In the genomic region with DNA sequence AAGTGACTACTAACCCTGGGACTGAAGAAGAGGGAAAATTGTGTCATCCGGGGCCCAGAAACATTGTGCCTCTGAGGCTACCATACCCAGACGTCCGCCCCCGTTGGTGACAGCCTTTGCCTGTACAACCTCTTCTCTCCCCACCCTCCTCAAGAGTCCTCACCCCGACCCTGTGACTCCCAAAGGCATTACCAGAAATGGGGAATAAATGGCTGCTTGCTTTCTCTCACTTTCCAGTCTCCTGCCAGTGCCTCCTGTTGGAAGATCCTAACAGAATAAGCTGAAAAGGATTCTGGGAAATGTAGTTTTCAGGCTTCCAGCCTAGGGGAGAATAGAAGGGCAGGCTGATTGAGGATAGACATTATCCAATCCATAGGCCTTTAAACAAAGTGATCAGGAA, we compare ENCODE assay signal across 1 cellular context.
TF ChIP-seq lines count a peak whose summit lies in the region.

No MANE protein-coding gene starts in this region.

TF ChIP-seq in K562, 482 proteins besides CTCF, POLR2A, EP300 and RAD21 (continued from another document):
- TF ChIP-seq, protein P1, sequence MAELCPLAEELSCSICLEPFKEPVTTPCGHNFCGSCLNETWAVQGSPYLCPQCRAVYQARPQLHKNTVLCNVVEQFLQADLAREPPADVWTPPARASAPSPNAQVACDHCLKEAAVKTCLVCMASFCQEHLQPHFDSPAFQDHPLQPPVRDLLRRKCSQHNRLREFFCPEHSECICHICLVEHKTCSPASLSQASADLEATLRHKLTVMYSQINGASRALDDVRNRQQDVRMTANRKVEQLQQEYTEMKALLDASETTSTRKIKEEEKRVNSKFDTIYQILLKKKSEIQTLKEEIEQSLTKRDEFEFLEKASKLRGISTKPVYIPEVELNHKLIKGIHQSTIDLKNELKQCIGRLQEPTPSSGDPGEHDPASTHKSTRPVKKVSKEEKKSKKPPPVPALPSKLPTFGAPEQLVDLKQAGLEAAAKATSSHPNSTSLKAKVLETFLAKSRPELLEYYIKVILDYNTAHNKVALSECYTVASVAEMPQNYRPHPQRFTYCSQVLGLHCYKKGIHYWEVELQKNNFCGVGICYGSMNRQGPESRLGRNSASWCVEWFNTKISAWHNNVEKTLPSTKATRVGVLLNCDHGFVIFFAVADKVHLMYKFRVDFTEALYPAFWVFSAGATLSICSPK (IDR thresholded peaks at IDR 0.05; ENCODE audit: borderline replicate concordance) = no peak
- TF ChIP-seq TFAM (CRISPR knock-in tag; conservative IDR thresholded peaks at IDR 0.05) = no peak
- peak; percentile 65 for TF ChIP-seq EGR1 (conservative IDR thresholded peaks at IDR 0.05)
- TF ChIP-seq HCFC1 (IDR thresholded peaks at IDR 0.05; ENCODE audit: low read depth, low read length) = peak; percentile 84
- TF ChIP-seq SIX5 (IDR thresholded peaks at IDR 0.05; ENCODE audit: borderline replicate concordance in 1 of 2, insufficient read depth in 1 of 2, low read depth in 1 of 2, low read length in 2 of 2) = peak; percentile 44 to 74
- TF ChIP-seq, protein P2, sequence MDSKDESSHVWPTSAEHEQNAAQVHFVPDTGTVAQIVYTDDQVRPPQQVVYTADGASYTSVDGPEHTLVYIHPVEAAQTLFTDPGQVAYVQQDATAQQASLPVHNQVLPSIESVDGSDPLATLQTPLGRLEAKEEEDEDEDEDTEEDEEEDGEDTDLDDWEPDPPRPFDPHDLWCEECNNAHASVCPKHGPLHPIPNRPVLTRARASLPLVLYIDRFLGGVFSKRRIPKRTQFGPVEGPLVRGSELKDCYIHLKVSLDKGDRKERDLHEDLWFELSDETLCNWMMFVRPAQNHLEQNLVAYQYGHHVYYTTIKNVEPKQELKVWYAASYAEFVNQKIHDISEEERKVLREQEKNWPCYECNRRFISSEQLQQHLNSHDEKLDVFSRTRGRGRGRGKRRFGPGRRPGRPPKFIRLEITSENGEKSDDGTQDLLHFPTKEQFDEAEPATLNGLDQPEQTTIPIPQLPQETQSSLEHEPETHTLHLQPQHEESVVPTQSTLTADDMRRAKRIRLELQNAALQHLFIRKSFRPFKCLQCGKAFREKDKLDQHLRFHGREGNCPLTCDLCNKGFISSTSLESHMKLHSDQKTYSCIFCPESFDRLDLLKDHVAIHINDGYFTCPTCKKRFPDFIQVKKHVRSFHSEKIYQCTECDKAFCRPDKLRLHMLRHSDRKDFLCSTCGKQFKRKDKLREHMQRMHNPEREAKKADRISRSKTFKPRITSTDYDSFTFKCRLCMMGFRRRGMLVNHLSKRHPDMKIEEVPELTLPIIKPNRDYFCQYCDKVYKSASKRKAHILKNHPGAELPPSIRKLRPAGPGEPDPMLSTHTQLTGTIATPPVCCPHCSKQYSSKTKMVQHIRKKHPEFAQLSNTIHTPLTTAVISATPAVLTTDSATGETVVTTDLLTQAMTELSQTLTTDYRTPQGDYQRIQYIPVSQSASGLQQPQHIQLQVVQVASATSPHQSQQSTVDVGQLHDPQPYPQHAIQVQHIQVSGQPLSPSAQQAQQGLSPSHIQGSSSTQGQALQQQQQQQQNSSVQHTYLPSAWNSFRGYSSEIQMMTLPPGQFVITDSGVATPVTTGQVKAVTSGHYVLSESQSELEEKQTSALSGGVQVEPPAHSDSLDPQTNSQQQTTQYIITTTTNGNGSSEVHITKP (IDR thresholded peaks at IDR 0.05; ENCODE audit: partially characterized antibody) = peak; percentile 91
- no peak for TF ChIP-seq FOXA1 (IDR thresholded peaks at IDR 0.05; ENCODE audit: borderline replicate concordance)
- TF ChIP-seq, protein P3, sequence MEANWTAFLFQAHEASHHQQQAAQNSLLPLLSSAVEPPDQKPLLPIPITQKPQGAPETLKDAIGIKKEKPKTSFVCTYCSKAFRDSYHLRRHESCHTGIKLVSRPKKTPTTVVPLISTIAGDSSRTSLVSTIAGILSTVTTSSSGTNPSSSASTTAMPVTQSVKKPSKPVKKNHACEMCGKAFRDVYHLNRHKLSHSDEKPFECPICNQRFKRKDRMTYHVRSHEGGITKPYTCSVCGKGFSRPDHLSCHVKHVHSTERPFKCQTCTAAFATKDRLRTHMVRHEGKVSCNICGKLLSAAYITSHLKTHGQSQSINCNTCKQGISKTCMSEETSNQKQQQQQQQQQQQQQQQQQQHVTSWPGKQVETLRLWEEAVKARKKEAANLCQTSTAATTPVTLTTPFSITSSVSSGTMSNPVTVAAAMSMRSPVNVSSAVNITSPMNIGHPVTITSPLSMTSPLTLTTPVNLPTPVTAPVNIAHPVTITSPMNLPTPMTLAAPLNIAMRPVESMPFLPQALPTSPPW (CRISPR knock-in tag; IDR thresholded peaks at IDR 0.05) = no peak
- peak in 1 of 3 experiments; percentile 50 for TF ChIP-seq YY1 (IDR thresholded peaks at IDR 0.05; ENCODE audit: borderline replicate concordance in 1 of 3, control insufficient read depth in 1 of 3, extremely low read depth in 1 of 3, insufficient read depth in 3 of 3, insufficient read length in 1 of 3, insufficient replicate concordance in 2 of 3, low read depth in 1 of 3, low read length in 2 of 3)
- TF ChIP-seq RBM25 (IDR thresholded peaks at IDR 0.05; ENCODE audit: low read depth, low read length, severe bottlenecking) = no peak
- no peak for TF ChIP-seq ZNF184 (CRISPR knock-in tag; IDR thresholded peaks at IDR 0.05)
- peak; percentile 77 for TF ChIP-seq ZNF143 (CRISPR knock-in tag; IDR thresholded peaks at IDR 0.05)
- TF ChIP-seq, protein P4, sequence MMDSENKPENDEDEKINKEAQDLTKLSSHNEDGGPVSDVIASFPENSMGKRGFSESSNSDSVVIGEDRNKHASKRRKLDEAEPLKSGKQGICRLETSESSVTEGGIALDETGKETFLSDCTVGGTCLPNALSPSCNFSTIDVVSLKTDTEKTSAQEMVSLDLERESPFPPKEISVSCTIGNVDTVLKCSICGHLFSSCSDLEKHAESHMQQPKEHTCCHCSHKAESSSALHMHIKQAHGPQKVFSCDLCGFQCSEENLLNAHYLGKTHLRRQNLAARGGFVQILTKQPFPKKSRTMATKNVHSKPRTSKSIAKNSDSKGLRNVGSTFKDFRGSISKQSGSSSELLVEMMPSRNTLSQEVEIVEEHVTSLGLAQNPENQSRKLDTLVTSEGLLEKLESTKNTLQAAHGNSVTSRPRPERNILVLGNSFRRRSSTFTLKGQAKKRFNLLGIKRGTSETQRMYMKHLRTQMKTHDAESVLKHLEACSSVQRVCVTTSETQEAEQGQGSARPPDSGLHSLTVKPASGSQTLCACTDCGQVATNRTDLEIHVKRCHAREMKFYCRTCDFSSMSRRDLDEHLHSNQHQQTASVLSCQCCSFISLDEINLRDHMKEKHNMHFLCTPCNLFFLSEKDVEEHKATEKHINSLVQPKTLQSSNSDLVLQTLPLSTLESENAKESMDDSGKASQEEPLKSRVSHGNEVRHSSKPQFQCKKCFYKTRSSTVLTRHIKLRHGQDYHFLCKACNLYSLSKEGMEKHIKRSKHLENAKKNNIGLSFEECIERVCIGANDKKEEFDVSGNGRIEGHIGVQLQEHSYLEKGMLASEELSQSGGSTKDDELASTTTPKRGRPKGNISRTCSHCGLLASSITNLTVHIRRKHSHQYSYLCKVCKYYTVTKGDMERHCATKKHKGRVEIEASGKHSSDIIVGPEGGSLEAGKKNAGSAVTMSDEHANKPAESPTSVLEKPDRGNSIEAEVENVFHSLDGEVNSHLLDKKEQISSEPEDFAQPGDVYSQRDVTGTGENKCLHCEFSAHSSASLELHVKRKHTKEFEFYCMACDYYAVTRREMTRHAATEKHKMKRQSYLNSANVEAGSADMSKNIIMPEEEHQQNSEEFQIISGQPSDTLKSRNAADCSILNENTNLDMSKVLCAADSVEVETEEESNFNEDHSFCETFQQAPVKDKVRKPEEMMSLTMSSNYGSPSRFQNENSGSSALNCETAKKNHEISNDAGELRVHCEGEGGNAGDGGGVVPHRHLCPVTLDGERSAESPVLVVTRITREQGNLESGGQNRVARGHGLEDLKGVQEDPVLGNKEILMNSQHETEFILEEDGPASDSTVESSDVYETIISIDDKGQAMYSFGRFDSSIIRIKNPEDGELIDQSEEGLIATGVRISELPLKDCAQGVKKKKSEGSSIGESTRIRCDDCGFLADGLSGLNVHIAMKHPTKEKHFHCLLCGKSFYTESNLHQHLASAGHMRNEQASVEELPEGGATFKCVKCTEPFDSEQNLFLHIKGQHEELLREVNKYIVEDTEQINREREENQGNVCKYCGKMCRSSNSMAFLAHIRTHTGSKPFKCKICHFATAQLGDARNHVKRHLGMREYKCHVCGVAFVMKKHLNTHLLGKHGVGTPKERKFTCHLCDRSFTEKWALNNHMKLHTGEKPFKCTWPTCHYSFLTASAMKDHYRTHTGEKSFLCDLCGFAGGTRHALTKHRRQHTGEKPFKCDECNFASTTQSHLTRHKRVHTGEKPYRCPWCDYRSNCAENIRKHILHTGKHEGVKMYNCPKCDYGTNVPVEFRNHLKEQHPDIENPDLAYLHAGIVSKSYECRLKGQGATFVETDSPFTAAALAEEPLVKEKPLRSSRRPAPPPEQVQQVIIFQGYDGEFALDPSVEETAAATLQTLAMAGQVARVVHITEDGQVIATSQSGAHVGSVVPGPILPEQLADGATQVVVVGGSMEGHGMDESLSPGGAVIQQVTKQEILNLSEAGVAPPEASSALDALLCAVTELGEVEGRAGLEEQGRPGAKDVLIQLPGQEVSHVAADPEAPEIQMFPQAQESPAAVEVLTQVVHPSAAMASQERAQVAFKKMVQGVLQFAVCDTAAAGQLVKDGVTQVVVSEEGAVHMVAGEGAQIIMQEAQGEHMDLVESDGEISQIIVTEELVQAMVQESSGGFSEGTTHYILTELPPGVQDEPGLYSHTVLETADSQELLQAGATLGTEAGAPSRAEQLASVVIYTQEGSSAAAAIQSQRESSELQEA (IDR thresholded peaks at IDR 0.05; ENCODE audit: low read depth) = peak; percentile 92
